22 cellular contexts compared by ENCODE assay signal in the genomic region with DNA sequence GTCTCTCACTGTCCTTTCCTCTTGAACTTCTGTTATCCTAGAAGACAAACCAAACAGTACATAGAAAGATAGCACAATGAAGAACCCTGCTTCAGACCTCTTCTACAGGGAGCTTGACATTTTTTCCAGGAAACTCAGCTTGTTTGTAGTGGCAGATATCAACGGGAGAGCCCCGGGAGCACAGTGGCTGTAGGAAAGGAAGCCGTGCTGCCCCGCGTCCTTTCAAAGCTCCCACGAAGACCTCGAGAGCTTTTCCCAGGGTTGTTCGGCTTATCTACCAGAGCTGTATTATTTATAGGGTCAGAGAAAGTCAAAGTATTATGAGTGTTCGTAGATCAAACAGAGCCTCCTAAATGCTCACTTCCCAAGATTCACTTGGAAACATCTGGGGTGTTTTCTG.
DNase-seq lines count a peak whose midpoint lies in the region; ATAC-seq and TF ChIP-seq lines count a peak whose summit lies in the region.
"Had no signal": no experiment of that assay in that cellular context is flagged by ENCODE, and none has a peak within 500 bp of the region (broad histone marks: within the 10 kb centered on the region; RNA-seq: fewer than 3 reads in every experiment).

No MANE protein-coding gene starts in this region.

- intact Hi-C loops in right cardiac atrium (cut with DNase I): no loop called here

- no peak overlapping the region for H3K4me3 ChIP-seq in BLaER1 treated with 17β-estradiol and CSF1 and Interleukin-3, amounts not matched to agents 10 nM and 100 nM
- H3K4me3 ChIP-seq in SJCRH30 (peak overlapping the region; percentile 9), right cardiac atrium (ENCODE audit: low read length) (no peak overlapping the region)
- H3K4me3 ChIP-seq: GM12878, SK-N-MC had no signal

- H3K27me3 ChIP-seq in BLaER1 treated with 17β-estradiol and CSF1 and Interleukin-3, amounts not matched to agents 10 nM and 100 nM: no peaks in the 10 kb centered on the region
- H3K27me3 ChIP-seq in SJCRH30: no peaks in the 10 kb centered on the region
- no peaks in the 10 kb centered on the region for H3K27me3 ChIP-seq in right cardiac atrium (ENCODE audit: control insufficient read depth, insufficient read depth)

- H3K4me1 Mint-ChIP-seq in neural crest cell: peaks cover 59% of the 10 kb centered on the region
- H3K4me1 Mint-ChIP-seq: CD8-positive, alpha-beta memory T cell; IgD-negative memory B cell had no signal

- DNase-seq in SJCRH30: peak in 1 of 2 experiments; percentile 28
- DNase-seq in right cardiac atrium: peak in 2 of 3 donors; percentile 52 to 69
- DNase-seq in neural crest cell (ENCODE audit: low read depth, low spot score): no peak
- no peak for DNase-seq in NCI-H69 (lab: John Stamatoyannopoulos, UW)
- DNase-seq: CD8-positive, alpha-beta memory T cell; DMS 273 treated with DMSO at 0.1 percent for 48 hours; DMS79; GDM1; MM.1S; NCI-H2029; NCI-H446 treated with DMSO at 0.1 percent for 48 hours; NCI-H526; RPMI8226; SHP77 treated with DMSO at 0.1 percent for 48 hours had no signal

- no peaks in the 10 kb centered on the region for H3K27me3 Mint-ChIP-seq in neural crest cell (ENCODE audit: low read depth)

- peaks cover 0 to 10% (median 4%) of the 10 kb centered on the region in 11 experiments; a peak in 7 of 22 replicates for H3K9me3 ChIP-seq in BLaER1 treated with 17β-estradiol and CSF1 and Interleukin-3, amounts not matched to agents 10 nM and 100 nM (replicated peaks in 1 of 11)
- H3K9me3 ChIP-seq in SJCRH30 (replicated peaks) (no peaks in the 10 kb centered on the region; the same call in 1 of the 2 replicates), right cardiac atrium (ENCODE audit: control insufficient read depth, low read length) (no peaks in the 10 kb centered on the region)

- H3K36me3 Mint-ChIP-seq in neural crest cell (ENCODE audit: low read depth): no peaks in the 10 kb centered on the region
- H3K36me3 Mint-ChIP-seq: CD14-positive monocyte; CD8-positive, alpha-beta memory T cell; IgD-negative memory B cell had no signal

- no peak overlapping the region for H3K4me3 Mint-ChIP-seq in neural crest cell
- H3K4me3 Mint-ChIP-seq: CD8-positive, alpha-beta memory T cell; IgD-negative memory B cell had no signal

- H4K20me1 ChIP-seq in BLaER1 treated with 17β-estradiol and CSF1 and Interleukin-3, amounts not matched to agents 10 nM and 100 nM: no peaks in the 10 kb centered on the region

- no peak for TF ChIP-seq CTCF in neural crest cell (conservative IDR thresholded peaks at IDR 0.05)

- H3K36me3 ChIP-seq in BLaER1 treated with 17β-estradiol and CSF1 and Interleukin-3, amounts not matched to agents 10 nM and 100 nM: no peaks in the 10 kb centered on the region
- H3K36me3 ChIP-seq in SJCRH30: no peaks in the 10 kb centered on the region

- peak overlapping the region in 8 of 11 experiments; percentile 30 to 75 (median 61); a peak in 16 of 22 replicates for H3K4me2 ChIP-seq in BLaER1 treated with 17β-estradiol and CSF1 and Interleukin-3, amounts not matched to agents 10 nM and 100 nM
- H3K4me2 ChIP-seq: KMS-11 had no signal

- 18% methylated on average over 9 of the region's 9 CpGs for WGBS in right cardiac atrium

- H3K27ac Mint-ChIP-seq in neural crest cell (ENCODE audit: unreplicated experiment): peak overlapping the region; percentile 43
- H3K27ac Mint-ChIP-seq: IgD-negative memory B cell had no signal

- H3K9ac ChIP-seq in BLaER1 treated with 17β-estradiol and CSF1 and Interleukin-3, amounts not matched to agents 10 nM and 100 nM: no peak overlapping the region; a peak in 1 of 22 replicates
- H3K9ac ChIP-seq: KMS-11 had no signal

- peaks cover 11 to 53% (median 46%) of the 10 kb centered on the region in 10 experiments for H3K4me1 ChIP-seq in BLaER1 treated with 17β-estradiol and CSF1 and Interleukin-3, amounts not matched to agents 10 nM and 100 nM
- peaks cover 15% of the 10 kb centered on the region for H3K4me1 ChIP-seq in SJCRH30
- no peaks in the 10 kb centered on the region for H3K4me1 ChIP-seq in right cardiac atrium (ENCODE audit: control insufficient read depth, insufficient read depth, low read length)

- H3K9me3 Mint-ChIP-seq in neural crest cell: peaks cover 8% of the 10 kb centered on the region
- H3K9me3 Mint-ChIP-seq: IgD-negative memory B cell had no signal

- ATAC-seq in right cardiac atrium: peak; percentile 66 to 92
- ATAC-seq in GM18909 (IDR thresholded peaks at IDR 0.05; ENCODE audit: poor library complexity, unreplicated experiment): no peak
- no peak for ATAC-seq in GM18498 (IDR thresholded peaks at IDR 0.05; ENCODE audit: unreplicated experiment)

- peak overlapping the region in 8 of 11 experiments; percentile 18 to 66 (median 40); a peak in 12 of 22 replicates for H3K27ac ChIP-seq in BLaER1 treated with 17β-estradiol and CSF1 and Interleukin-3, amounts not matched to agents 10 nM and 100 nM
- peak overlapping the region; percentile 88 for H3K27ac ChIP-seq in SJCRH30
- no peak overlapping the region for H3K27ac ChIP-seq in right cardiac atrium (ENCODE audit: low read length)
- H3K27ac ChIP-seq: KMS-11, SK-N-MC had no signal

Comparison
In these comparisons a context has a peak if more than half of its experiments do, and no peak if none do; other contexts are left out.
1. DNase-seq: peak in right cardiac atrium (2 of 3); none in neural crest cell (single experiment) and NCI-H69 (single experiment).
2. ATAC-seq: peak in right cardiac atrium (2 of 2); none in GM18909 (single experiment) and GM18498 (single experiment).